2 cellular contexts compared by ENCODE assay signal in the genomic region with DNA sequence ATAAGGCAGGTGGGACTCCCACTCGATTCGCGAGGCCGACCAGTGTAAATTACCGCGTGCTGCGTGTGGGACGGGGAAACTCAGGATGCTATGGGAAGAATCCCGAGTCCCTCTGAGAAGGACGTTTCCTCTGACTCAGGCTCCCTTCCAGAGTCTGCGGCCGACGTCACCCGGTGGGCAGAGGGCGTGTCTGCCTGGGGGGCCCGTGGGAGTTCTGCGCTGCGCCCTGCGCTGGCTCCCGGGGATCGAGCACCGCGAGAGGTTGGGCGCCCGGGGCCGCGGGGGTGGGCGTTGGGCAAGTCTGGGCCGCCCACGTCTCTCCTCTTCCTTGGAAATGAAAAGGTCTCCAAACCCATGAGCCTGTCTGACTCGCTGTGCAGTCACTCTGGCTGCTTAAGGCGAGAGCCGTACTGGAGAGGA.
TF ChIP-seq lines count a peak whose summit lies in the region.

No MANE protein-coding gene starts in this region.

TF ChIP-seq in SK-N-SH, 30 proteins besides CTCF, POLR2A, EP300 and RAD21 (continued from another document):
- TF ChIP-seq, protein P1, sequence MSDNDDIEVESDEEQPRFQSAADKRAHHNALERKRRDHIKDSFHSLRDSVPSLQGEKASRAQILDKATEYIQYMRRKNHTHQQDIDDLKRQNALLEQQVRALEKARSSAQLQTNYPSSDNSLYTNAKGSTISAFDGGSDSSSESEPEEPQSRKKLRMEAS (IDR thresholded peaks at IDR 0.05; ENCODE audit: low read depth), result 0 out of 2 replicates have a peak, but pooled peaks have one; percentile 44
- TF ChIP-seq NRF1 (IDR thresholded peaks at IDR 0.05; ENCODE audit: low read depth, low read length) (peak; percentile 11; the same call in 1 of the 2 replicates), TEAD4 (IDR thresholded peaks at IDR 0.05; ENCODE audit: borderline replicate concordance, insufficient read depth) (no peak), POLR2AphosphoS5 (IDR thresholded peaks at IDR 0.05; ENCODE audit: low read depth, low read length) (no peak), TCF12 (IDR thresholded peaks at IDR 0.05) (no peak)
- TF ChIP-seq, protein P2, sequence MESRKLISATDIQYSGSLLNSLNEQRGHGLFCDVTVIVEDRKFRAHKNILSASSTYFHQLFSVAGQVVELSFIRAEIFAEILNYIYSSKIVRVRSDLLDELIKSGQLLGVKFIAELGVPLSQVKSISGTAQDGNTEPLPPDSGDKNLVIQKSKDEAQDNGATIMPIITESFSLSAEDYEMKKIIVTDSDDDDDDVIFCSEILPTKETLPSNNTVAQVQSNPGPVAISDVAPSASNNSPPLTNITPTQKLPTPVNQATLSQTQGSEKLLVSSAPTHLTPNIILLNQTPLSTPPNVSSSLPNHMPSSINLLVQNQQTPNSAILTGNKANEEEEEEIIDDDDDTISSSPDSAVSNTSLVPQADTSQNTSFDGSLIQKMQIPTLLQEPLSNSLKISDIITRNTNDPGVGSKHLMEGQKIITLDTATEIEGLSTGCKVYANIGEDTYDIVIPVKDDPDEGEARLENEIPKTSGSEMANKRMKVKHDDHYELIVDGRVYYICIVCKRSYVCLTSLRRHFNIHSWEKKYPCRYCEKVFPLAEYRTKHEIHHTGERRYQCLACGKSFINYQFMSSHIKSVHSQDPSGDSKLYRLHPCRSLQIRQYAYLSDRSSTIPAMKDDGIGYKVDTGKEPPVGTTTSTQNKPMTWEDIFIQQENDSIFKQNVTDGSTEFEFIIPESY (IDR thresholded peaks at IDR 0.05; ENCODE audit: borderline replicate concordance, low read depth), result peak; percentile 22; the same call in 1 of the 2 replicates
- TF ChIP-seq, protein P3, sequence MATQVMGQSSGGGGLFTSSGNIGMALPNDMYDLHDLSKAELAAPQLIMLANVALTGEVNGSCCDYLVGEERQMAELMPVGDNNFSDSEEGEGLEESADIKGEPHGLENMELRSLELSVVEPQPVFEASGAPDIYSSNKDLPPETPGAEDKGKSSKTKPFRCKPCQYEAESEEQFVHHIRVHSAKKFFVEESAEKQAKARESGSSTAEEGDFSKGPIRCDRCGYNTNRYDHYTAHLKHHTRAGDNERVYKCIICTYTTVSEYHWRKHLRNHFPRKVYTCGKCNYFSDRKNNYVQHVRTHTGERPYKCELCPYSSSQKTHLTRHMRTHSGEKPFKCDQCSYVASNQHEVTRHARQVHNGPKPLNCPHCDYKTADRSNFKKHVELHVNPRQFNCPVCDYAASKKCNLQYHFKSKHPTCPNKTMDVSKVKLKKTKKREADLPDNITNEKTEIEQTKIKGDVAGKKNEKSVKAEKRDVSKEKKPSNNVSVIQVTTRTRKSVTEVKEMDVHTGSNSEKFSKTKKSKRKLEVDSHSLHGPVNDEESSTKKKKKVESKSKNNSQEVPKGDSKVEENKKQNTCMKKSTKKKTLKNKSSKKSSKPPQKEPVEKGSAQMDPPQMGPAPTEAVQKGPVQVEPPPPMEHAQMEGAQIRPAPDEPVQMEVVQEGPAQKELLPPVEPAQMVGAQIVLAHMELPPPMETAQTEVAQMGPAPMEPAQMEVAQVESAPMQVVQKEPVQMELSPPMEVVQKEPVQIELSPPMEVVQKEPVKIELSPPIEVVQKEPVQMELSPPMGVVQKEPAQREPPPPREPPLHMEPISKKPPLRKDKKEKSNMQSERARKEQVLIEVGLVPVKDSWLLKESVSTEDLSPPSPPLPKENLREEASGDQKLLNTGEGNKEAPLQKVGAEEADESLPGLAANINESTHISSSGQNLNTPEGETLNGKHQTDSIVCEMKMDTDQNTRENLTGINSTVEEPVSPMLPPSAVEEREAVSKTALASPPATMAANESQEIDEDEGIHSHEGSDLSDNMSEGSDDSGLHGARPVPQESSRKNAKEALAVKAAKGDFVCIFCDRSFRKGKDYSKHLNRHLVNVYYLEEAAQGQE (IDR thresholded peaks at IDR 0.05; ENCODE audit: low read depth, low read length), result no peak
TF ChIP-seq in SK-N-SH: peak in this region for 4.

TF ChIP-seq in K562, 482 proteins besides CTCF, POLR2A, EP300 and RAD21 (continued from another document):
- TF ChIP-seq HMG20A (CRISPR knock-in tag; conservative IDR thresholded peaks at IDR 0.05), result no peak
- 0 out of 2 replicates have a peak, but pooled peaks have one; percentile 10 for TF ChIP-seq ZFX (CRISPR knock-in tag; IDR thresholded peaks at IDR 0.05)
- peak; percentile 77 for TF ChIP-seq EGR1 (conservative IDR thresholded peaks at IDR 0.05)
- TF ChIP-seq ZBTB7A (IDR thresholded peaks at IDR 0.05; ENCODE audit: borderline replicate concordance, control insufficient read depth, low read depth, low read length), result 0 out of 2 replicates have a peak, but pooled peaks have one; percentile 29
- TF ChIP-seq DNMT1 (IDR thresholded peaks at IDR 0.05), result no peak
- TF ChIP-seq, protein P4, sequence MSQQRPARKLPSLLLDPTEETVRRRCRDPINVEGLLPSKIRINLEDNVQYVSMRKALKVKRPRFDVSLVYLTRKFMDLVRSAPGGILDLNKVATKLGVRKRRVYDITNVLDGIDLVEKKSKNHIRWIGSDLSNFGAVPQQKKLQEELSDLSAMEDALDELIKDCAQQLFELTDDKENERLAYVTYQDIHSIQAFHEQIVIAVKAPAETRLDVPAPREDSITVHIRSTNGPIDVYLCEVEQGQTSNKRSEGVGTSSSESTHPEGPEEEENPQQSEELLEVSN (IDR thresholded peaks at IDR 0.05; ENCODE audit: borderline replicate concordance in 1 of 2, extremely low read depth in 1 of 2, insufficient read depth in 1 of 2, insufficient read length in 1 of 2, low read depth in 1 of 2, low read length in 1 of 2, poor library complexity in 1 of 2, severe bottlenecking in 1 of 2), result peak in 1 of 2 experiments; percentile 38
- no peak for TF ChIP-seq ATF1 (CRISPR knock-in tag; IDR thresholded peaks at IDR 0.05)
- TF ChIP-seq ATF1 (tag; IDR thresholded peaks at IDR 0.05), result 0 out of 2 replicates have a peak, but pooled peaks have one; percentile 11
